In the genomic region with DNA sequence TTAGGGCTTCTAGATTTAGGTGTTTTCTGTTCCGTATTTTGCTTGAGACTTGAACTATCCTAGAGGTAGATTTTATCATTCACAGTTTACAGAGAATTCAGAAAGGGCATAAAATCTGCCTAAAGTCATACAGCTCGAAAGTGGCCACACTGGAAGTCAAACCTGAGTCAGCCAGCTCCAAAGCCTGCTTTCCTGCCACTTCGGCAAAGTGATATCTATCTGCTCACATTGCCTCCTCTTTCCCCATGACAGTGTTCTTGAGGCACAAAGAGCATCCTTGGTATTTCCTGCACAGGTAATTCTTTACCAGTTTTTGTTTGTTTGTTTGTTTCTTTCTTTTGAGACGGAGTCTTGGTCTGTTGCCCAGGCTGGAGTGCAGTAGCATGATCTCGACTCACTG, we compare ENCODE assay signal across 15 cellular contexts. TPM values are rescaled to one million over a fixed set of nuclear protein-coding genes. Genes with fewer than 3 reads are reported as not detected.
DNase-seq lines count a peak whose midpoint lies in the region; ATAC-seq, FAIRE-seq and TF ChIP-seq lines count a peak whose summit lies in the region.
"Had no signal": no experiment of that assay in that cellular context is flagged by ENCODE, and none has a peak within 500 bp of the region (broad histone marks: within the 10 kb centered on the region; RNA-seq: fewer than 3 reads in every experiment).

No MANE protein-coding gene starts in this region.

- peaks cover 4% of the 10 kb centered on the region for H3F3A ChIP-seq in PC-3 (ENCODE audit: low read length, unreplicated experiment)

- BruUV-seq in PC-3 (replicated peaks; lab: Mats Ljungman, UMichigan): no TSS peak

- H3K4me3 ChIP-seq in PC-3 (ENCODE audit: low read length): no peak overlapping the region
- no peak overlapping the region for H3K4me3 ChIP-seq in dorsolateral prefrontal cortex
- H3K4me3 ChIP-seq in pancreas: no peak overlapping the region

- 0 out of 2 replicates have a peak overlapping the region, but pooled peaks have one; percentile 10 for H3K4me2 ChIP-seq in PC-3 (ENCODE audit: low read length)

- no peak for FAIRE-seq in pancreas (lab: Jason Lieb, UNC)
- FAIRE-seq: GM19239 had no signal

- no peaks in the 10 kb centered on the region for H3K36me3 ChIP-seq in PC-3 (ENCODE audit: low read depth, low read length)
- no peaks in the 10 kb centered on the region for H3K36me3 ChIP-seq in pancreas

- 78 to 88% methylated on average over 5 of the region's 5 CpGs for WGBS in pancreas, 2 donors

- no peak overlapping the region for H3K9ac ChIP-seq in PC-3 (ENCODE audit: low read length)

- peak overlapping the region; percentile 75 for H3K27ac Mint-ChIP-seq in activated CD8-positive, alpha-beta memory T cell treated with anti-CD3 and anti-CD28 coated beads, Interleukin-2, amount 10 ng/mL, durations not matched to agents 7 days and 5 days
- H3K27ac Mint-ChIP-seq in endothelial cell (ENCODE audit: unreplicated experiment): peak overlapping the region; percentile 6
- H3K27ac Mint-ChIP-seq in stimulated activated effector memory CD8-positive, alpha-beta T cell treated with anti-CD3 and anti-CD28 coated beads, Interleukin-12 subunit alpha, Interleukin-12 subunit beta, amount 100 ng/mL, for 72 hours: peak overlapping the region; percentile 79
- H3K27ac Mint-ChIP-seq: CD14-positive monocyte; CD8-positive, alpha-beta T cell had no signal

- H3K27me3 ChIP-seq in PC-3 (ENCODE audit: low read length) (no peaks in the 10 kb centered on the region), dorsolateral prefrontal cortex (no peaks in the 10 kb centered on the region), pancreas (no peaks in the 10 kb centered on the region)

- intact Hi-C loops in PC-3 (cut with micrococcal nuclease): loop anchor here (1.0 kb wide), 1 partner anchor 9 kb away; no protein-coding TSS in a partner anchor
- intact Hi-C loops in dorsolateral prefrontal cortex (cut with DNase I): no loop called here
- intact Hi-C loops in pancreas (cut with DNase I): no loop called here

- no peak for ATAC-seq in activated CD8-positive, alpha-beta memory T cell treated with anti-CD3 and anti-CD28 coated beads, Interleukin-2, amount 10 ng/mL, durations not matched to agents 7 days and 5 days
- ATAC-seq in PC-3: no peak
- ATAC-seq in stimulated activated effector memory CD8-positive, alpha-beta T cell treated with anti-CD3 and anti-CD28 coated beads, Interleukin-12 subunit alpha, Interleukin-12 subunit beta, amount 100 ng/mL, for 72 hours: no peak
- no peak for ATAC-seq in pancreas
- ATAC-seq: CD8-positive, alpha-beta T cell had no signal

- no peaks in the 10 kb centered on the region for H4K20me1 ChIP-seq in PC-3 (ENCODE audit: low read length)

- peaks cover 47% of the 10 kb centered on the region for H3K4me1 Mint-ChIP-seq in activated CD8-positive, alpha-beta memory T cell treated with anti-CD3 and anti-CD28 coated beads, Interleukin-2, amount 10 ng/mL, durations not matched to agents 7 days and 5 days
- H3K4me1 Mint-ChIP-seq in endothelial cell (ENCODE audit: unreplicated experiment): peaks cover 14% of the 10 kb centered on the region
- peaks cover 47% of the 10 kb centered on the region for H3K4me1 Mint-ChIP-seq in stimulated activated effector memory CD8-positive, alpha-beta T cell treated with anti-CD3 and anti-CD28 coated beads, Interleukin-12 subunit alpha, Interleukin-12 subunit beta, amount 100 ng/mL, for 72 hours
- H3K4me1 Mint-ChIP-seq: CD14-positive monocyte had no signal

- no peaks in the 10 kb centered on the region for H3K9me3 Mint-ChIP-seq in activated CD8-positive, alpha-beta memory T cell treated with anti-CD3 and anti-CD28 coated beads, Interleukin-2, amount 10 ng/mL, durations not matched to agents 7 days and 5 days (ENCODE audit: low read depth)
- no peaks in the 10 kb centered on the region for H3K9me3 Mint-ChIP-seq in endothelial cell (ENCODE audit: unreplicated experiment)
- no peaks in the 10 kb centered on the region for H3K9me3 Mint-ChIP-seq in stimulated activated effector memory CD8-positive, alpha-beta T cell treated with anti-CD3 and anti-CD28 coated beads, Interleukin-12 subunit alpha, Interleukin-12 subunit beta, amount 100 ng/mL, for 72 hours

- no peaks in the 10 kb centered on the region for H3K79me2 ChIP-seq in PC-3 (ENCODE audit: low read length)

- peaks cover 39% of the 10 kb centered on the region for H3K27me3 Mint-ChIP-seq in activated CD8-positive, alpha-beta memory T cell treated with anti-CD3 and anti-CD28 coated beads, Interleukin-2, amount 10 ng/mL, durations not matched to agents 7 days and 5 days
- H3K27me3 Mint-ChIP-seq in endothelial cell (ENCODE audit: unreplicated experiment): no peaks in the 10 kb centered on the region

- H3K4me1 ChIP-seq in PC-3 (ENCODE audit: insufficient read depth, low read length): peaks cover 57% of the 10 kb centered on the region
- H3K4me1 ChIP-seq in pancreas: no peaks in the 10 kb centered on the region

- DNase-seq in activated CD8-positive, alpha-beta memory T cell treated with anti-CD3 and anti-CD28 coated beads, Interleukin-2, amount 10 ng/mL, durations not matched to agents 7 days and 5 days: no peak
- no peak for DNase-seq in activated CD8-positive, alpha-beta memory T cell treated with anti-CD3 and anti-CD28 coated beads, Interleukin-2, amount 50 U/mL, for 48 hours
- DNase-seq in PC-3: peak; percentile 44
- DNase-seq in endothelial cell (ENCODE audit: low spot score): no peak
- DNase-seq in stimulated activated effector memory CD8-positive, alpha-beta T cell treated with anti-CD3 and anti-CD28 coated beads, Interleukin-12 subunit alpha, Interleukin-12 subunit beta, amount 100 ng/mL, for 72 hours (ENCODE audit: low spot score in 2 of 2): no peak
- no peak for DNase-seq in dorsolateral prefrontal cortex
- no peak for DNase-seq in NCI-H69 (lab: John Stamatoyannopoulos, UW)
- no peak for DNase-seq in pancreas
- DNase-seq: Caco-2; CD8-positive, alpha-beta T cell; GF-D8 had no signal

- no peak for TF ChIP-seq CTCF in PC-3 (conservative IDR thresholded peaks at IDR 0.05; ENCODE audit: low read depth, low read length)
- TF ChIP-seq CTCF in endothelial cell (IDR thresholded peaks at IDR 0.05; ENCODE audit: unreplicated experiment): no peak
- TF ChIP-seq CTCF in dorsolateral prefrontal cortex (IDR thresholded peaks at IDR 0.05 in 54 of 56, conservative IDR thresholded peaks at IDR 0.05 in 2 of 56; ENCODE audit: low read depth in 1 of 56, partially characterized antibody in 56 of 56): no peak
- no peak for TF ChIP-seq CTCF in pancreas (IDR thresholded peaks at IDR 0.05)

- H3K9me3 ChIP-seq in PC-3 (ENCODE audit: low read length) (no peaks in the 10 kb centered on the region), pancreas (no peaks in the 10 kb centered on the region)
- H3K9me3 ChIP-seq: Caco-2 had no signal

- no peaks in the 10 kb centered on the region for H3K9me2 ChIP-seq in PC-3 (replicated peaks; ENCODE audit: low read length)

- no peaks in the 10 kb centered on the region for H3K36me3 Mint-ChIP-seq in activated CD8-positive, alpha-beta memory T cell treated with anti-CD3 and anti-CD28 coated beads, Interleukin-2, amount 10 ng/mL, durations not matched to agents 7 days and 5 days
- no peaks in the 10 kb centered on the region for H3K36me3 Mint-ChIP-seq in endothelial cell (ENCODE audit: low read depth, unreplicated experiment)
- H3K36me3 Mint-ChIP-seq in stimulated activated effector memory CD8-positive, alpha-beta T cell treated with anti-CD3 and anti-CD28 coated beads, Interleukin-12 subunit alpha, Interleukin-12 subunit beta, amount 100 ng/mL, for 72 hours: peaks cover 5% of the 10 kb centered on the region
- H3K36me3 Mint-ChIP-seq: CD14-positive monocyte; CD8-positive, alpha-beta T cell had no signal

- H3K27ac ChIP-seq in PC-3 (ENCODE audit: low read length) (no peak overlapping the region), dorsolateral prefrontal cortex (no peak overlapping the region), pancreas (no peak overlapping the region)
- H3K27ac ChIP-seq: 22Rv1 had no signal

- POLR2A ChIA-PET in PC-3 (lab: Charles Lee; ENCODE audit: unreplicated experiment): no interaction called here

- H2AFZ ChIP-seq in PC-3 (ENCODE audit: low read length): no peak overlapping the region

- CTCF ChIA-PET in activated CD8-positive, alpha-beta memory T cell treated with anti-CD3 and anti-CD28 coated beads, Interleukin-2, amount 10 ng/mL, durations not matched to agents 7 days and 5 days (lab: Charles Lee): interaction anchor here (0.9 to 3.7 kb wide), 2 partner anchors 11 to 46 kb away, joined by 3 to 17 read pairs; no protein-coding TSS in a partner anchor
- CTCF ChIA-PET in PC-3 (lab: Charles Lee): no interaction called here

- no peak overlapping the region for H3K4me3 Mint-ChIP-seq in activated CD8-positive, alpha-beta memory T cell treated with anti-CD3 and anti-CD28 coated beads, Interleukin-2, amount 10 ng/mL, durations not matched to agents 7 days and 5 days
- no peak overlapping the region for H3K4me3 Mint-ChIP-seq in endothelial cell (ENCODE audit: unreplicated experiment)
- H3K4me3 Mint-ChIP-seq in stimulated activated effector memory CD8-positive, alpha-beta T cell treated with anti-CD3 and anti-CD28 coated beads, Interleukin-12 subunit alpha, Interleukin-12 subunit beta, amount 100 ng/mL, for 72 hours: no peak overlapping the region
- H3K4me3 Mint-ChIP-seq: CD14-positive monocyte; CD8-positive, alpha-beta T cell had no signal

RNA-seq across cellular contexts. Expression of gene SCUBE3, which starts 19.4 kb away (rescaled TPM):
- total RNA-seq in activated CD8-positive, alpha-beta memory T cell treated with anti-CD3 and anti-CD28 coated beads, Interleukin-2, amount 10 ng/mL, durations not matched to agents 7 days and 5 days: under 1 TPM; 0.12 to 0.54 TPM
- 1.5 and 2.4 TPM in 2 replicates for total RNA-seq in PC-3 (2014; rRNA removed)
- total RNA-seq in endothelial cell (ENCODE audit: unreplicated experiment): 1.2 TPM
- 1 to 10 TPM in 14 of 120 experiments, under 1 TPM in 104, not detected in 2; 0.07 to 3.3 (median 0.38) TPM for total RNA-seq in dorsolateral prefrontal cortex
- under 1 TPM in 5 of 6 donors, not detected in 1; 0.03 to 0.12 (median 0.03) TPM for total RNA-seq in pancreas
- under 1 TPM; 0.02 to 0.15 TPM for polyA plus RNA-seq in pancreas
- total RNA-seq: CD8-positive, alpha-beta T cell had no signal
- polyA plus RNA-seq: CD14-positive monocyte had no signal

RNA-seq across cellular contexts. Expression of gene TCP11, which starts 53.3 kb away (rescaled TPM):
- not detected for total RNA-seq in activated CD8-positive, alpha-beta memory T cell treated with anti-CD3 and anti-CD28 coated beads, Interleukin-2, amount 10 ng/mL, durations not matched to agents 7 days and 5 days
- 1.3 and 1.7 TPM in 2 replicates for total RNA-seq in PC-3 (2014; rRNA removed)
- 0.18 TPM for total RNA-seq in endothelial cell (ENCODE audit: unreplicated experiment)
- total RNA-seq in dorsolateral prefrontal cortex: 1 to 10 TPM in 21 of 120 experiments, under 1 TPM in 55, not detected in 44; 0.29 to 2.4 (median 0.73) TPM
- under 1 TPM in 1 of 6 donors, not detected in 5; 0.34 TPM for total RNA-seq in pancreas
- under 1 TPM in 1 of 2 donors, not detected in 1; 0.14 TPM for polyA plus RNA-seq in pancreas
- total RNA-seq: A673; Caco-2; CD8-positive, alpha-beta T cell had no signal
- polyA plus RNA-seq: CD14-positive monocyte had no signal

Comparison
In these comparisons a context has a peak if more than half of its experiments do, and no peak if none do; other contexts are left out.
1. H3K27ac Mint-ChIP-seq: peak in every context shown above with its lines; median percentile 79 in stimulated activated effector memory CD8-positive, alpha-beta T cell treated with anti-CD3 and anti-CD28 coated beads, Interleukin-12 subunit alpha, Interleukin-12 subunit beta, amount 100 ng/mL, for 72 hours; 75 in activated CD8-positive, alpha-beta memory T cell treated with anti-CD3 and anti-CD28 coated beads, Interleukin-2, amount 10 ng/mL, durations not matched to agents 7 days and 5 days; 6 in endothelial cell.